ENCODE assay signal across 11 cellular contexts in genomic region chr17:76444518-76445311, GRCh38. TPM values are rescaled to one million over a fixed set of nuclear protein-coding genes. Genes with fewer than 3 reads are reported as not detected.
DNase-seq lines count a peak whose midpoint lies in the region; ATAC-seq, FAIRE-seq and TF ChIP-seq lines count a peak whose summit lies in the region.
"Had no signal": no experiment of that assay in that cellular context is flagged by ENCODE, and none has a peak within 500 bp of the region (broad histone marks: within the 10 kb centered on the region; RNA-seq: fewer than 3 reads in every experiment).

No MANE protein-coding gene starts in this region.

- H3K4me2 ChIP-seq in A549 = peak overlapping the region; percentile 86

- TF ChIP-seq EP300 in A549 (IDR thresholded peaks at IDR 0.05) (no peak), esophagus muscularis mucosa (IDR thresholded peaks at IDR 0.05) (no peak)

- DNase-seq in A549 (ENCODE audit: low read depth in 1 of 2, low spot score in 1 of 2) (no peak), T1000 (lab: John Stamatoyannopoulos, UW) (peak; percentile 32), right cardiac atrium (no peak), esophagus muscularis mucosa (ENCODE audit: extremely low spot score) (no peak), esophagus squamous epithelium (lab: John Stamatoyannopoulos, UW) (no peak), NCI-H2196 (lab: John Stamatoyannopoulos, UW; ENCODE audit: unreplicated experiment) (no peak)
- DNase-seq: activated CD4-positive, CD25-positive, alpha-beta regulatory T cell; CD4-positive, alpha-beta memory T cell had no signal

- POLR2A ChIA-PET in A549 (lab: Yijun Ruan, JAX) = interaction anchor here (0.7 kb wide), 1 partner anchor 14 kb away, joined by 4 read pairs; no protein-coding TSS in a partner anchor

- FAIRE-seq in A549 (lab: Jason Lieb, UNC) = no peak

- no peak for TF ChIP-seq CTCF in A549 (IDR thresholded peaks at IDR 0.05)
- no peak for TF ChIP-seq CTCF in GM12875 (IDR thresholded peaks at IDR 0.05; ENCODE audit: borderline replicate concordance, insufficient read depth, low read depth, low read length)
- TF ChIP-seq CTCF in esophagus muscularis mucosa (IDR thresholded peaks at IDR 0.05) = no peak
- TF ChIP-seq CTCF in esophagus squamous epithelium (IDR thresholded peaks at IDR 0.05) = no peak

- no peaks in the 10 kb centered on the region for H3K36me3 ChIP-seq in esophagus muscularis mucosa
- H3K36me3 ChIP-seq in esophagus squamous epithelium = no peaks in the 10 kb centered on the region

- H3K27ac ChIP-seq in A549 (peak overlapping the region; percentile 81 to 89), right cardiac atrium (ENCODE audit: low read length) (peak overlapping the region; percentile 51), esophagus muscularis mucosa (replicated peaks in 1 of 4) (no peak overlapping the region), esophagus squamous epithelium (no peak overlapping the region)

- no peaks in the 10 kb centered on the region for H3K9me3 ChIP-seq in A549
- no peaks in the 10 kb centered on the region for H3K9me3 ChIP-seq in right cardiac atrium (ENCODE audit: control insufficient read depth, low read length)
- no peaks in the 10 kb centered on the region for H3K9me3 ChIP-seq in esophagus muscularis mucosa
- H3K9me3 ChIP-seq in esophagus squamous epithelium = no peaks in the 10 kb centered on the region

- TF ChIP-seq POLR2A in A549 (IDR thresholded peaks at IDR 0.05; ENCODE audit: low read length) = no peak
- no peak for TF ChIP-seq POLR2A in esophagus muscularis mucosa (IDR thresholded peaks at IDR 0.05; ENCODE audit: low read depth)
- no peak for TF ChIP-seq POLR2A in esophagus squamous epithelium (IDR thresholded peaks at IDR 0.05)

- WGBS in A549 (ENCODE audit: missing lambda C conversion rate) = 77% methylated on average over 9 of the region's 9 CpGs
- WGBS in right cardiac atrium = 71% methylated on average over 9 of the region's 9 CpGs
- 80% methylated on average over 9 of the region's 9 CpGs for WGBS in esophagus muscularis mucosa
- WGBS in esophagus squamous epithelium, 2 donors = 74 to 76% methylated on average over 8 to 9 of the region's 9 CpGs

- no peak for TF ChIP-seq RAD21 in A549 (conservative IDR thresholded peaks at IDR 0.05 in 1 of 2, IDR thresholded peaks at IDR 0.05 in 1 of 2)

- no peaks in the 10 kb centered on the region for H3K27me3 ChIP-seq in right cardiac atrium (ENCODE audit: control insufficient read depth, insufficient read depth)
- no peaks in the 10 kb centered on the region for H3K27me3 ChIP-seq in esophagus muscularis mucosa
- H3K27me3 ChIP-seq in esophagus squamous epithelium = no peaks in the 10 kb centered on the region

- peaks cover 71% of the 10 kb centered on the region for H3K4me1 ChIP-seq in A549
- peaks cover 8% of the 10 kb centered on the region for H3K4me1 ChIP-seq in right cardiac atrium (ENCODE audit: control insufficient read depth, insufficient read depth, low read length)
- H3K4me1 ChIP-seq in esophagus muscularis mucosa = peaks cover 28 to 40% (median 33%) of the 10 kb centered on the region in 4 donors
- peaks cover 12 to 36% (median 12%) of the 10 kb centered on the region in 3 donors for H3K4me1 ChIP-seq in esophagus squamous epithelium

- ATAC-seq in A549 (no peak), right cardiac atrium (no peak), HG02610 (IDR thresholded peaks at IDR 0.05; ENCODE audit: unreplicated experiment) (no peak)

- CTCF ChIA-PET in A549 (lab: Yijun Ruan, JAX) = interaction anchor here (0.6 to 41.7 kb wide), 11 partner anchors 9 to 268 kb away, joined by 3 to 1994 read pairs (median 4); partner anchors contain the start of genes AANAT, RHBDF2 and UBE2O

- no peak overlapping the region for H3K4me3 ChIP-seq in A549
- peak overlapping the region; percentile 6 for H3K4me3 ChIP-seq in GM12875 (ENCODE audit: low read depth, low read length)
- no peak overlapping the region for H3K4me3 ChIP-seq in right cardiac atrium (ENCODE audit: low read length)
- no peak overlapping the region for H3K4me3 ChIP-seq in esophagus muscularis mucosa
- H3K4me3 ChIP-seq in esophagus squamous epithelium = no peak overlapping the region

- intact Hi-C loops in right cardiac atrium (cut with DNase I) (loop anchor here in 1 of 4 donors (5.0 kb wide), 1 partner anchor 37 kb away; no protein-coding TSS in a partner anchor), esophagus muscularis mucosa (cut with DNase I) (no loop called here), esophagus squamous epithelium (cut with DNase I) (no loop called here)

TF ChIP-seq in A549, 52 proteins besides CTCF, POLR2A, EP300 and RAD21:
- peak; percentile 32 for TF ChIP-seq MAFK (IDR thresholded peaks at IDR 0.05; ENCODE audit: partially characterized antibody)
- TF ChIP-seq BCL3 (IDR thresholded peaks at IDR 0.05) = no peak
TF ChIP-seq in A549: peak in this region for 1.

RNA-seq across cellular contexts. Expression of gene UBE2O, which starts 8.2 kb away (rescaled TPM):
- polyA plus RNA-seq in A549 (2011; rRNA removed) = 22.0 and 28.8 TPM in 2 replicates
- polyA plus RNA-seq in A549 (2012; cell fraction: cytosol; rRNA removed) = 21.4 and 22.1 TPM in 2 replicates
- 69.1 and 79.4 TPM in 2 replicates for polyA plus RNA-seq in A549 (2012; cell fraction: nucleus; rRNA removed)
- 24.5 to 25.9 TPM (median 25.7 TPM) in 3 replicates for polyA plus RNA-seq in A549 (2017; fragmentation: RNase III; extraction: RNeasy Plus Mini Kit Qiagen cat#74134 plus additional on column Dnase treatment)
- polyA minus RNA-seq in A549 (2011; rRNA and poly(A)+ RNA removed) = 68.8 and 81.3 TPM in 2 replicates
- total RNA-seq in right cardiac atrium = 10 to 100 TPM; 24.2 to 37.3 (median 34.1) TPM
- 23.0 TPM for polyA plus RNA-seq in right cardiac atrium
- total RNA-seq in esophagus muscularis mucosa = 10 to 100 TPM; 14.1 to 21.7 (median 19.0) TPM
- total RNA-seq in esophagus squamous epithelium = 10 to 100 TPM; 11.9 to 19.8 (median 16.3) TPM

RNA-seq across cellular contexts. Expression of gene AANAT, which starts 22.7 kb away (rescaled TPM):
- polyA plus RNA-seq in A549 (2011; rRNA removed) (0.08 TPM in 1 of 2 replicates, not detected in the other), A549 (2017; fragmentation: RNase III; extraction: RNeasy Plus Mini Kit Qiagen cat#74134 plus additional on column Dnase treatment) (0.13 TPM in 1 of 3 replicates, not detected in the others), right cardiac atrium (not detected)
- polyA plus RNA-seq in A549 (2012; cell fraction: cytosol; rRNA removed) = 0.21 and 0.26 TPM in 2 replicates
- polyA plus RNA-seq in A549 (2012; cell fraction: nucleus; rRNA removed) = 0.78 and 0.96 TPM in 2 replicates
- not detected in 2 replicates for polyA minus RNA-seq in A549 (2011; rRNA and poly(A)+ RNA removed)
- total RNA-seq in right cardiac atrium (not detected), esophagus muscularis mucosa (not detected), esophagus squamous epithelium (not detected)
- total RNA-seq: CD4-positive, alpha-beta memory T cell; kidney epithelial cell had no signal
- polyA plus RNA-seq: CD4-positive, alpha-beta memory T cell had no signal

RNA-seq across cellular contexts. Expression of gene RHBDF2, which starts 56.5 kb away (rescaled TPM):
- polyA plus RNA-seq in A549 (2011; rRNA removed) = 14.0 and 19.9 TPM in 2 replicates
- polyA plus RNA-seq in A549 (2012; cell fraction: cytosol; rRNA removed) = 37.0 and 54.6 TPM in 2 replicates
- 149 and 184 TPM in 2 replicates for polyA plus RNA-seq in A549 (2012; cell fraction: nucleus; rRNA removed)
- 42.9 to 50.2 TPM (median 46.0 TPM) in 3 replicates for polyA plus RNA-seq in A549 (2017; fragmentation: RNase III; extraction: RNeasy Plus Mini Kit Qiagen cat#74134 plus additional on column Dnase treatment)
- 17.4 and 22.8 TPM in 2 replicates for polyA minus RNA-seq in A549 (2011; rRNA and poly(A)+ RNA removed)
- total RNA-seq in right cardiac atrium = 10 to 100 TPM; 10.2 to 16.4 (median 12.8) TPM
- polyA plus RNA-seq in right cardiac atrium = 11.2 TPM
- total RNA-seq in esophagus muscularis mucosa = 10 to 100 TPM; 12.9 to 22.5 (median 15.4) TPM
- total RNA-seq in esophagus squamous epithelium = 10 to 100 TPM; 27.0 to 38.5 (median 33.7) TPM

Comparison
In these comparisons a context has a peak if more than half of its experiments do, and no peak if none do; other contexts are left out.
1. H3K27ac ChIP-seq: peak in A549 (2 of 2) and right cardiac atrium (single experiment); none in esophagus muscularis mucosa (0 of 4) and esophagus squamous epithelium (0 of 4).